Comparison of ENCODE assay signal across 12 cellular contexts in the genomic region with DNA sequence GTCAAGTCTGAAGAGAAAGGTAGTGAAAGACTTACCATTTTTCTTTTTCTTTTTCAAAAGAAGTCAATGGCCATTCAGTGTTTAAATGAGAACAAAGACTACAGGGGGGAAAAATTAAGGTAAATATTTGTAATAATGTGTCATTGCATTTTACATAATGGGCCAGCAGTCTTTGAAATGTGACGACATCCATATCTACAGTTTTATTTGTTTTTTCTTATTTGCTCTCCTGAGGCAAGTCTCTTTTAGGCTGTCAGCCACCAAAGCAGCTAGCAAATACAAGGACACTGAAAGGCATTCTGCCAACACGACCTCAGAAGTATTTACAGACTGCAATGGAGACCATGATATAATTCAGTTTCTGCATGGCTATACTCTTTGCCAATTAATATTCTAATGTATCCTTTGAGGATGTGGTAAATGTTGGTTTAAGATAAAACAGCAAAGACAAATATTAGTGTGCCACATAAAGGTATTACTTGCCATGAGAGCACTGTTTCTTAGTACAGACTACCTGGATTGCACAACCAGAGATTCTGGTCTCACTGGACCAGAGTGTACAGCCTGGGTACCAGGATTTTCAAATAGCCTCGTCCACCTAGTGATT.
A peak's percentile ranks its signal among the peaks of the same experiment; 100 is the strongest.
DNase-seq lines count a peak whose midpoint lies in the region; ATAC-seq and TF ChIP-seq lines count a peak whose summit lies in the region.
"Had no signal": no experiment of that assay in that cellular context is flagged by ENCODE, and none has a peak within 500 bp of the region (broad histone marks: within the 10 kb centered on the region; RNA-seq: fewer than 3 reads in every experiment).

No MANE protein-coding gene starts in this region.

- H3K36me3 Mint-ChIP-seq in Calu3 (ENCODE audit: insufficient read depth, unreplicated experiment): no peaks in the 10 kb centered on the region

- ATAC-seq in GM19463 (IDR thresholded peaks at IDR 0.05; ENCODE audit: unreplicated experiment) (no peak), GM21381 (IDR thresholded peaks at IDR 0.05; ENCODE audit: unreplicated experiment) (no peak), HG03097 (IDR thresholded peaks at IDR 0.05; ENCODE audit: low FRiP score, unreplicated experiment) (no peak)

- H3K4me3 ChIP-seq in astrocyte of the cerebellum (ENCODE audit: low read depth, low read length) (no peak overlapping the region), liver (ENCODE audit: low read depth in 1 of 3, low read length in 3 of 3) (no peak overlapping the region)
- H3K4me3 ChIP-seq: BLaER1, esophagus muscularis mucosa had no signal

- H3K9ac ChIP-seq in liver (ENCODE audit: low read depth in 1 of 2, low read length in 2 of 2): no peak overlapping the region
- H3K9ac ChIP-seq: BLaER1 had no signal

- peaks cover 5% of the 10 kb centered on the region for H3K9me3 Mint-ChIP-seq in Calu3 (ENCODE audit: low read depth, unreplicated experiment)

- peak overlapping the region; percentile 4 to 20 for H3K27ac ChIP-seq in liver (ENCODE audit: low read depth in 1 of 2, low read length in 2 of 2)
- H3K27ac ChIP-seq: BLaER1, esophagus muscularis mucosa had no signal

- no peaks in the 10 kb centered on the region for H3K36me3 ChIP-seq in liver (ENCODE audit: control insufficient read depth in 4 of 4, insufficient read depth in 3 of 4, low read depth in 1 of 4, low read length in 3 of 4)
- H3K36me3 ChIP-seq: BLaER1, esophagus muscularis mucosa had no signal

- no peaks in the 10 kb centered on the region for H3K9me3 ChIP-seq in liver (ENCODE audit: control insufficient read depth in 4 of 4, low read length in 3 of 4)
- H3K9me3 ChIP-seq: BLaER1, esophagus muscularis mucosa had no signal

- no peak overlapping the region for H3K4me3 Mint-ChIP-seq in Calu3 (ENCODE audit: low read depth, unreplicated experiment)

- TF ChIP-seq CTCF in Calu3 (IDR thresholded peaks at IDR 0.05; ENCODE audit: unreplicated experiment) (no peak), astrocyte of the cerebellum (IDR thresholded peaks at IDR 0.05; ENCODE audit: low read depth, low read length, missing control alignments) (no peak), liver (IDR thresholded peaks at IDR 0.05; ENCODE audit: low read depth, low read length, missing input control) (no peak)

- no TSS peak for BruUV-seq in Calu3 (replicated peaks; lab: Mats Ljungman, UMichigan)

- no peaks in the 10 kb centered on the region for H3K27me3 Mint-ChIP-seq in Calu3 (ENCODE audit: unreplicated experiment)

- peaks cover 1 to 21% (median 10%) of the 10 kb centered on the region in 4 donors for H3K4me1 ChIP-seq in liver (ENCODE audit: control insufficient read depth in 4 of 4, insufficient read depth in 4 of 4, low read length in 3 of 4)
- H3K4me1 ChIP-seq: BLaER1 had no signal

- peak; percentile 45 to 53 for TF ChIP-seq RAD21 in liver (IDR thresholded peaks at IDR 0.05)

- intact Hi-C loops in Calu3 (cut with micrococcal nuclease; ENCODE audit: unreplicated experiment): loop anchor here (2.0 to 10.0 kb wide), 2 partner anchors 59 to 101 kb away; no protein-coding TSS in a partner anchor

- in situ Hi-C loops in astrocyte of the cerebellum (cut with HindIII; ENCODE audit: low sequenced_read_pairs): no loop called here

- CTCF ChIA-PET in Calu3 (lab: Charles Lee): interaction anchor here (0.9 to 1.2 kb wide), 2 partner anchors 101 to 307 kb away, joined by 3 to 4 read pairs; partner anchors contain the start of gene THBS1

- DNase-seq in Calu3 (peak; percentile 51), NCI-H1092 (lab: John Stamatoyannopoulos, UW) (peak; percentile 51), astrocyte of the cerebellum (ENCODE audit: low read depth) (peak; percentile 36), T-helper 9 cell (no peak)
- DNase-seq: anterior cingulate cortex; stimulated activated CD4-positive, alpha-beta T cell treated with anti-CD3 and anti-CD28 coated beads, Interleukin-4, amount 100 ng/mL, for 24 hours had no signal

- WGBS in liver: 17% methylated on average over 3 of the region's 3 CpGs

- peaks cover 15% of the 10 kb centered on the region for H3K4me1 Mint-ChIP-seq in Calu3 (ENCODE audit: low read depth, unreplicated experiment)

- H3K27me3 ChIP-seq in liver (ENCODE audit: control insufficient read depth in 4 of 4, insufficient read depth in 4 of 4, low read length in 3 of 4): no peaks in the 10 kb centered on the region
- H3K27me3 ChIP-seq: BLaER1, esophagus muscularis mucosa had no signal

- peak overlapping the region; percentile 24 for H3K27ac Mint-ChIP-seq in Calu3 (ENCODE audit: unreplicated experiment)

TF ChIP-seq in liver, 16 proteins besides CTCF, POLR2A, EP300 and RAD21:
- TF ChIP-seq RXRA (IDR thresholded peaks at IDR 0.05) (peak; percentile 58 to 90), HNF4G (IDR thresholded peaks at IDR 0.05) (no peak), SP1 (IDR thresholded peaks at IDR 0.05) (peak; percentile 27), HNF4A (conservative IDR thresholded peaks at IDR 0.05) (peak; percentile 66 to 78), JUND (IDR thresholded peaks at IDR 0.05) (peak; percentile 59 to 62), EGR1 (IDR thresholded peaks at IDR 0.05; ENCODE audit: low read depth in 2 of 2) (no peak), TAF1 (conservative IDR thresholded peaks at IDR 0.05) (no peak), YY1 (IDR thresholded peaks at IDR 0.05) (peak; percentile 86), NR2F2 (IDR thresholded peaks at IDR 0.05) (no peak), FOXA2 (IDR thresholded peaks at IDR 0.05) (peak; percentile 81), MAX (IDR thresholded peaks at IDR 0.05) (peak; percentile 95), FOXA1 (IDR thresholded peaks at IDR 0.05) (no peak), GABPA (IDR thresholded peaks at IDR 0.05 in 1 of 2, conservative IDR thresholded peaks at IDR 0.05 in 1 of 2) (no peak)
- TF ChIP-seq, protein P1, sequence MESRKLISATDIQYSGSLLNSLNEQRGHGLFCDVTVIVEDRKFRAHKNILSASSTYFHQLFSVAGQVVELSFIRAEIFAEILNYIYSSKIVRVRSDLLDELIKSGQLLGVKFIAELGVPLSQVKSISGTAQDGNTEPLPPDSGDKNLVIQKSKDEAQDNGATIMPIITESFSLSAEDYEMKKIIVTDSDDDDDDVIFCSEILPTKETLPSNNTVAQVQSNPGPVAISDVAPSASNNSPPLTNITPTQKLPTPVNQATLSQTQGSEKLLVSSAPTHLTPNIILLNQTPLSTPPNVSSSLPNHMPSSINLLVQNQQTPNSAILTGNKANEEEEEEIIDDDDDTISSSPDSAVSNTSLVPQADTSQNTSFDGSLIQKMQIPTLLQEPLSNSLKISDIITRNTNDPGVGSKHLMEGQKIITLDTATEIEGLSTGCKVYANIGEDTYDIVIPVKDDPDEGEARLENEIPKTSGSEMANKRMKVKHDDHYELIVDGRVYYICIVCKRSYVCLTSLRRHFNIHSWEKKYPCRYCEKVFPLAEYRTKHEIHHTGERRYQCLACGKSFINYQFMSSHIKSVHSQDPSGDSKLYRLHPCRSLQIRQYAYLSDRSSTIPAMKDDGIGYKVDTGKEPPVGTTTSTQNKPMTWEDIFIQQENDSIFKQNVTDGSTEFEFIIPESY (IDR thresholded peaks at IDR 0.05): peak; percentile 74
- TF ChIP-seq, protein P2, sequence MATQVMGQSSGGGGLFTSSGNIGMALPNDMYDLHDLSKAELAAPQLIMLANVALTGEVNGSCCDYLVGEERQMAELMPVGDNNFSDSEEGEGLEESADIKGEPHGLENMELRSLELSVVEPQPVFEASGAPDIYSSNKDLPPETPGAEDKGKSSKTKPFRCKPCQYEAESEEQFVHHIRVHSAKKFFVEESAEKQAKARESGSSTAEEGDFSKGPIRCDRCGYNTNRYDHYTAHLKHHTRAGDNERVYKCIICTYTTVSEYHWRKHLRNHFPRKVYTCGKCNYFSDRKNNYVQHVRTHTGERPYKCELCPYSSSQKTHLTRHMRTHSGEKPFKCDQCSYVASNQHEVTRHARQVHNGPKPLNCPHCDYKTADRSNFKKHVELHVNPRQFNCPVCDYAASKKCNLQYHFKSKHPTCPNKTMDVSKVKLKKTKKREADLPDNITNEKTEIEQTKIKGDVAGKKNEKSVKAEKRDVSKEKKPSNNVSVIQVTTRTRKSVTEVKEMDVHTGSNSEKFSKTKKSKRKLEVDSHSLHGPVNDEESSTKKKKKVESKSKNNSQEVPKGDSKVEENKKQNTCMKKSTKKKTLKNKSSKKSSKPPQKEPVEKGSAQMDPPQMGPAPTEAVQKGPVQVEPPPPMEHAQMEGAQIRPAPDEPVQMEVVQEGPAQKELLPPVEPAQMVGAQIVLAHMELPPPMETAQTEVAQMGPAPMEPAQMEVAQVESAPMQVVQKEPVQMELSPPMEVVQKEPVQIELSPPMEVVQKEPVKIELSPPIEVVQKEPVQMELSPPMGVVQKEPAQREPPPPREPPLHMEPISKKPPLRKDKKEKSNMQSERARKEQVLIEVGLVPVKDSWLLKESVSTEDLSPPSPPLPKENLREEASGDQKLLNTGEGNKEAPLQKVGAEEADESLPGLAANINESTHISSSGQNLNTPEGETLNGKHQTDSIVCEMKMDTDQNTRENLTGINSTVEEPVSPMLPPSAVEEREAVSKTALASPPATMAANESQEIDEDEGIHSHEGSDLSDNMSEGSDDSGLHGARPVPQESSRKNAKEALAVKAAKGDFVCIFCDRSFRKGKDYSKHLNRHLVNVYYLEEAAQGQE (IDR thresholded peaks at IDR 0.05): peak; percentile 45
- TF ChIP-seq, protein P3, sequence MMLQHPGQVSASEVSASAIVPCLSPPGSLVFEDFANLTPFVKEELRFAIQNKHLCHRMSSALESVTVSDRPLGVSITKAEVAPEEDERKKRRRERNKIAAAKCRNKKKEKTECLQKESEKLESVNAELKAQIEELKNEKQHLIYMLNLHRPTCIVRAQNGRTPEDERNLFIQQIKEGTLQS (IDR thresholded peaks at IDR 0.05): peak; percentile 39
